ENCODE assay signal across 11 cellular contexts in genomic region chr14:69573841-69574265, GRCh38. TPM values are rescaled to one million over a fixed set of nuclear protein-coding genes. Genes with fewer than 3 reads are reported as not detected.
A peak's percentile ranks its signal among the peaks of the same experiment; 100 is the strongest.
DNase-seq lines count a peak whose midpoint lies in the region; ATAC-seq, FAIRE-seq and TF ChIP-seq lines count a peak whose summit lies in the region.
"Had no signal": no experiment of that assay in that cellular context is flagged by ENCODE, and none has a peak within 500 bp of the region (broad histone marks: within the 10 kb centered on the region; RNA-seq: fewer than 3 reads in every experiment).

No MANE protein-coding gene starts in this region.

- H3K4me1 ChIP-seq in naive thymus-derived CD4-positive, alpha-beta T cell (ENCODE audit: control insufficient read depth in 2 of 2, insufficient read depth in 2 of 2, low read length in 2 of 2) = peaks cover 9 to 16% of the 10 kb centered on the region in 2 donors
- peaks cover 24% of the 10 kb centered on the region for H3K4me1 ChIP-seq in mucosa of descending colon (ENCODE audit: low read depth)

- H3K36me3 Mint-ChIP-seq in activated T-cell treated with anti-CD3 and anti-CD28 coated beads, Interleukin-2, amount 50 U/mL, for 72 hours (ENCODE audit: insufficient read depth in 2 of 2) = no peaks in the 10 kb centered on the region
- H3K36me3 Mint-ChIP-seq in naive thymus-derived CD4-positive, alpha-beta T cell = no peaks in the 10 kb centered on the region

- no peaks in the 10 kb centered on the region for H3K9me3 ChIP-seq in naive thymus-derived CD4-positive, alpha-beta T cell (ENCODE audit: control insufficient read depth in 2 of 3, low read length in 3 of 3)
- no peaks in the 10 kb centered on the region for H3K9me3 ChIP-seq in mucosa of descending colon
- H3K9me3 ChIP-seq: neutrophil had no signal

- FAIRE-seq in D721Med (lab: Jason Lieb, UNC) (peak; percentile 35), GM12891 (lab: Jason Lieb, UNC) (no peak)
- FAIRE-seq: bronchial epithelial cell had no signal

- peaks cover 12% of the 10 kb centered on the region for H3K4me1 Mint-ChIP-seq in activated T-cell treated with anti-CD3 and anti-CD28 coated beads, Interleukin-2, amount 50 U/mL, for 72 hours (ENCODE audit: low read depth)
- peaks cover 5 to 15% (median 12%) of the 10 kb centered on the region in 7 donors for H3K4me1 Mint-ChIP-seq in naive thymus-derived CD4-positive, alpha-beta T cell

- H3K4me3 ChIP-seq in naive thymus-derived CD4-positive, alpha-beta T cell (ENCODE audit: low read length) = peak overlapping the region; percentile 59
- no peak overlapping the region for H3K4me3 ChIP-seq in mucosa of descending colon

- H3K27ac Mint-ChIP-seq in activated T-cell treated with anti-CD3 and anti-CD28 coated beads, Interleukin-2, amount 50 U/mL, for 72 hours = no peak overlapping the region
- no peak overlapping the region for H3K27ac Mint-ChIP-seq in naive thymus-derived CD4-positive, alpha-beta T cell

- peak; percentile 76 for DNase-seq in D721Med (ENCODE audit: insufficient read length, low spot score)
- peak; percentile 66 for DNase-seq in NCI-H1092 (lab: John Stamatoyannopoulos, UW)
- DNase-seq in activated T-cell treated with anti-CD3 and anti-CD28 coated beads, Interleukin-2, amount 50 U/mL, for 72 hours = no peak
- no peak for DNase-seq in naive thymus-derived CD4-positive, alpha-beta T cell
- no peak for DNase-seq in GM12891 (ENCODE audit: insufficient read length, low spot score)
- no peak for DNase-seq in sciatic nerve (ENCODE audit: low spot score)
- DNase-seq in mucosa of descending colon = no peak
- no peak for DNase-seq in central memory CD4-positive, alpha-beta T cell

- H3K27me3 ChIP-seq in naive thymus-derived CD4-positive, alpha-beta T cell (ENCODE audit: control insufficient read depth in 2 of 2, insufficient read depth in 2 of 2, low read length in 2 of 2) = peaks cover 0 to 6% of the 10 kb centered on the region in 2 donors

- no peak for ATAC-seq in activated T-cell treated with anti-CD3 and anti-CD28 coated beads, Interleukin-2, amount 50 U/mL, for 72 hours (replicated peaks in 1 of 2)
- no peak for ATAC-seq in naive thymus-derived CD4-positive, alpha-beta T cell
- ATAC-seq in sciatic nerve = no peak
- no peak for ATAC-seq in mucosa of descending colon

- no peaks in the 10 kb centered on the region for H3K9me3 Mint-ChIP-seq in activated T-cell treated with anti-CD3 and anti-CD28 coated beads, Interleukin-2, amount 50 U/mL, for 72 hours
- H3K9me3 Mint-ChIP-seq in naive thymus-derived CD4-positive, alpha-beta T cell = peaks cover 0 to 1% (median 0%) of the 10 kb centered on the region in 11 donors

- TF ChIP-seq CTCF in D721Med (IDR thresholded peaks at IDR 0.05; ENCODE audit: insufficient read depth, missing control alignments) (no peak), mucosa of descending colon (IDR thresholded peaks at IDR 0.05) (no peak)

- H3K27ac ChIP-seq in naive thymus-derived CD4-positive, alpha-beta T cell (ENCODE audit: low read depth, low read length) = no peak overlapping the region
- H3K27ac ChIP-seq: neutrophil had no signal

- H3K27me3 Mint-ChIP-seq in activated T-cell treated with anti-CD3 and anti-CD28 coated beads, Interleukin-2, amount 50 U/mL, for 72 hours (ENCODE audit: low read depth) = peaks cover 59% of the 10 kb centered on the region
- H3K27me3 Mint-ChIP-seq in naive thymus-derived CD4-positive, alpha-beta T cell = peaks cover 53 to 82% (median 53%) of the 10 kb centered on the region in 5 donors

- H3K4me3 Mint-ChIP-seq in activated T-cell treated with anti-CD3 and anti-CD28 coated beads, Interleukin-2, amount 50 U/mL, for 72 hours = peak overlapping the region; percentile 71 to 82
- H3K4me3 Mint-ChIP-seq in naive thymus-derived CD4-positive, alpha-beta T cell = peak overlapping the region; percentile 48 to 96 (median 84)

- POLR2A ChIA-PET in naive thymus-derived CD4-positive, alpha-beta T cell (lab: Charles Lee) = no interaction called here

- intact Hi-C loops in naive thymus-derived CD4-positive, alpha-beta T cell (cut with micrococcal nuclease) = loop anchor here (1.0 to 5.0 kb wide), 3 partner anchors 312 to 445 kb away; partner anchors contain the start of gene GALNT16 (in 1 of the 2)
- intact Hi-C loops in sciatic nerve (cut with DNase I) (no loop called here), mucosa of descending colon (cut with DNase I, micrococcal nuclease) (no loop called here)

- no peak for TF ChIP-seq POLR2A in GM12891 (IDR thresholded peaks at IDR 0.05; ENCODE audit: low read depth, low read length)

- H3K36me3 ChIP-seq in naive thymus-derived CD4-positive, alpha-beta T cell (ENCODE audit: control insufficient read depth in 2 of 3, insufficient read depth in 3 of 3, low read length in 3 of 3) = no peaks in the 10 kb centered on the region
- H3K36me3 ChIP-seq in mucosa of descending colon (ENCODE audit: low read depth) = no peaks in the 10 kb centered on the region
- H3K36me3 ChIP-seq: neutrophil had no signal

- CTCF ChIA-PET in naive thymus-derived CD4-positive, alpha-beta T cell (lab: Charles Lee) = interaction anchor here (0.6 to 0.8 kb wide), 2 partner anchors 146 to 332 kb away, joined by 3 to 12 read pairs; no protein-coding TSS in a partner anchor

TF ChIP-seq in GM12891, 5 proteins besides CTCF, POLR2A, EP300 and RAD21:
- TF ChIP-seq POU2F2 (IDR thresholded peaks at IDR 0.05; ENCODE audit: low read depth, low read length) (no peak), POLR2AphosphoS5 (IDR thresholded peaks at IDR 0.05; ENCODE audit: low read depth, low read length) (no peak), TAF1 (IDR thresholded peaks at IDR 0.05; ENCODE audit: low read depth, low read length) (no peak), PAX5 (IDR thresholded peaks at IDR 0.05; ENCODE audit: insufficient read depth, low read length, severe bottlenecking) (no peak), SPI1 (IDR thresholded peaks at IDR 0.05; ENCODE audit: low read depth, low read length) (no peak)

RNA-seq across cellular contexts. Expression of gene CCDC177, which starts 0.8 kb away (rescaled TPM):
- not detected for total RNA-seq in activated T-cell treated with anti-CD3 and anti-CD28 coated beads, Interleukin-2, amount 50 U/mL, for 72 hours
- not detected for total RNA-seq in naive thymus-derived CD4-positive, alpha-beta T cell
- polyA plus RNA-seq in naive thymus-derived CD4-positive, alpha-beta T cell = not detected
- not detected for polyA plus RNA-seq in GM12891 (2012; ENCODE audit: low read depth, missing spikeins)
- not detected for total RNA-seq in sciatic nerve
- not detected for total RNA-seq in mucosa of descending colon
- total RNA-seq: bronchial epithelial cell had no signal
- polyA plus RNA-seq: urinary bladder had no signal

RNA-seq across cellular contexts. Expression of gene SUSD6, which starts 37.5 kb away (rescaled TPM):
- total RNA-seq in activated T-cell treated with anti-CD3 and anti-CD28 coated beads, Interleukin-2, amount 50 U/mL, for 72 hours = 10 to 100 TPM; 60.3 to 73.8 TPM
- total RNA-seq in naive thymus-derived CD4-positive, alpha-beta T cell = 10 to 100 TPM; 42.9 to 90.8 (median 65.0) TPM
- polyA plus RNA-seq in naive thymus-derived CD4-positive, alpha-beta T cell = 1 to 10 TPM; 4.3 to 6.3 TPM
- polyA plus RNA-seq in GM12891 (2012; ENCODE audit: low read depth, missing spikeins) = 24.1 TPM
- total RNA-seq in sciatic nerve (68.9 TPM), mucosa of descending colon (10 to 100 TPM; 56.3 to 98.3 (median 95.6) TPM)

Comparison
In these comparisons a context has a peak if more than half of its experiments do, and no peak if none do; other contexts are left out.
1. DNase-seq: peak in D721Med (single experiment) and NCI-H1092 (single experiment); none in activated T-cell treated with anti-CD3 and anti-CD28 coated beads, Interleukin-2, amount 50 U/mL, for 72 hours (0 of 2), naive thymus-derived CD4-positive, alpha-beta T cell (0 of 9), GM12891 (single experiment), sciatic nerve (single experiment), mucosa of descending colon (0 of 3) and central memory CD4-positive, alpha-beta T cell (single experiment).
2. intact Hi-C loops: an anchor here in naive thymus-derived CD4-positive, alpha-beta T cell (1.0 to 5.0 kb wide); none called in sciatic nerve and mucosa of descending colon.